Comparison of ENCODE assay signal across 8 cellular contexts in the genomic region with DNA sequence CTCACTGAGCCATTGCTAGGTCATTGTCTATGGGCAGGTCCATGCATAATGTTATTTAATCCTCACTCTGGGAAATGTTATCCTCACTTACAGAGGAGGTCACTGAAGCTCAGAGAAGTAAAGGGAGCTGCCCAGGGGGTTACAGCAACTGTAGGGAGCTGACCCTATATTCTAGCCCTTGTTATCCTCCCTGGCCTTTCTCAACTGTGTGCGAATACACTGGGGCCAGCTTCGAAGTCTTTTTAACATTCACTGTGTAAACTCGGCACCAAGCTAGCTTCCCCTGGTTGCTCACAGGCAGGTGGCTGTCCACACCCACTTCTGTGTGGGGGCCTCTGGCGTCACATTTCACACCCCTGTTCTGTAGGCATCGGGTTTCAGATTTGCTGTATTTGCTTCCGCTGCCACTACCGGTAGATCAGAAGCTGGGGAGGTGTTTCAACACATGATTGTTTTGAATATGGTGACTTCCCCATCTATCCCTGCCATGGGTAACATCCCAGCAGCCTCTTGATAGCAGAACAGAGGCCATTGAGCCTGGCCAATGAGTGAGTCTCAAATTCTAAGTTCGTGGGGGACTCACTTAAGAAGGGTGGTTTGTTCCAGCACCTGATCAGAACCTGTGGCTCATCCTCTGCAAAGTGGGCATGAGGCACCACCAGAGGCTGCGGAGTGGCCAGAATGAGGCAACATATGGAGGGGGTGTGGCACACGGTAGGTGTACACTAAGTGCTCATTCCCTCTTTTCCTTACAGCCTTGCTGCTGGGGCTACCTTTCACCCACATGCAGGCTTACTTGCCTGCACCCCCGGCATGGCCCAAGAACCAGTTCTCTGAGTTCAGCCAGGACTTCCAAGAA.
DNase-seq lines count a peak whose midpoint lies in the region; ATAC-seq and TF ChIP-seq lines count a peak whose summit lies in the region.

No MANE protein-coding gene starts in this region.

- H3K4me1 ChIP-seq in GM23338 (ENCODE audit: insufficient read depth) (peaks cover 13% of the 10 kb centered on the region), foreskin keratinocyte (no peaks in the 10 kb centered on the region)

- no peaks in the 10 kb centered on the region for H3K79me2 ChIP-seq in GM23338 (replicated peaks; ENCODE audit: insufficient read depth)

- H3K9me3 Mint-ChIP-seq in GM23338 = no peaks in the 10 kb centered on the region
- H3K9me3 Mint-ChIP-seq in activated CD4-positive, alpha-beta memory T cell treated with anti-CD3 and anti-CD28 coated beads, Interleukin-2, amount 10 ng/mL, durations not matched to agents 7 days and 5 days = no peaks in the 10 kb centered on the region

- no peaks in the 10 kb centered on the region for H3K27me3 ChIP-seq in GM23338 (ENCODE audit: insufficient read depth)
- peaks cover 48% of the 10 kb centered on the region for H3K27me3 ChIP-seq in foreskin keratinocyte

- H3K4me1 Mint-ChIP-seq in GM23338 = peaks cover 31% of the 10 kb centered on the region
- H3K4me1 Mint-ChIP-seq in activated CD4-positive, alpha-beta memory T cell treated with anti-CD3 and anti-CD28 coated beads, Interleukin-2, amount 10 ng/mL, durations not matched to agents 7 days and 5 days = peaks cover 77% of the 10 kb centered on the region

- no peak overlapping the region for H2AFZ ChIP-seq in GM23338

- DNase-seq in GM23338 (ENCODE audit: low spot score) (peak; percentile 35), NCI-H146 (lab: John Stamatoyannopoulos, UW) (peak; percentile 31), foreskin keratinocyte (no peak), NCI-H1694 (lab: John Stamatoyannopoulos, UW) (no peak), H4 (ENCODE audit: low spot score) (no peak)
- DNase-seq in activated CD4-positive, alpha-beta memory T cell treated with anti-CD3 and anti-CD28 coated beads, Interleukin-2, amount 10 ng/mL, durations not matched to agents 7 days and 5 days = peak; percentile 91
- DNase-seq in stimulated activated CD4-positive, alpha-beta T cell treated with anti-CD3 and anti-CD28 coated beads, TNF-alpha, amount 100 ng/mL, for 4 hours (ENCODE audit: low read depth in 3 of 3) = peak in 2 of 3 experiments; percentile 70 to 72

- POLR2A ChIA-PET in activated CD4-positive, alpha-beta memory T cell treated with anti-CD3 and anti-CD28 coated beads, Interleukin-2, amount 10 ng/mL, durations not matched to agents 7 days and 5 days (lab: Charles Lee) = interaction anchor here (0.7 to 3.4 kb wide), 14 partner anchors 8 to 347 kb away, joined by 3 to 21 read pairs (median 4); partner anchors contain the start of genes RAF1 and RPL32

- H4K20me1 ChIP-seq in GM23338 (replicated peaks; ENCODE audit: insufficient read depth) = no peaks in the 10 kb centered on the region

- no peaks in the 10 kb centered on the region for H3K36me3 ChIP-seq in GM23338 (ENCODE audit: insufficient read depth)

- 0 out of 2 replicates have a peak overlapping the region, but pooled peaks have one; percentile 30 for H3K27ac Mint-ChIP-seq in GM23338
- H3K27ac Mint-ChIP-seq in activated CD4-positive, alpha-beta memory T cell treated with anti-CD3 and anti-CD28 coated beads, Interleukin-2, amount 10 ng/mL, durations not matched to agents 7 days and 5 days = peak overlapping the region; percentile 100

- H3F3A ChIP-seq in GM23338 (replicated peaks; ENCODE audit: low read depth) = no peaks in the 10 kb centered on the region

- no peak overlapping the region for H3K4me3 ChIP-seq in GM23338

- peak; percentile 49 for ATAC-seq in GM23338
- peak; percentile 23 for ATAC-seq in foreskin keratinocyte

- no peak for TF ChIP-seq CTCF in GM23338 (conservative IDR thresholded peaks at IDR 0.05; ENCODE audit: low read depth in 2 of 2)
- no peak for TF ChIP-seq CTCF in foreskin keratinocyte (conservative IDR thresholded peaks at IDR 0.05)

- H3K27ac ChIP-seq in GM23338 (ENCODE audit: low read depth) (no peak overlapping the region), foreskin keratinocyte (no peak overlapping the region)

- no peak overlapping the region for H3K4me3 Mint-ChIP-seq in GM23338
- H3K4me3 Mint-ChIP-seq in activated CD4-positive, alpha-beta memory T cell treated with anti-CD3 and anti-CD28 coated beads, Interleukin-2, amount 10 ng/mL, durations not matched to agents 7 days and 5 days = peak overlapping the region; percentile 78

- peak; percentile 40 for TF ChIP-seq POLR2A in GM15510 (IDR thresholded peaks at IDR 0.05; ENCODE audit: borderline replicate concordance, extremely low read depth, insufficient read length)

- H3K27me3 Mint-ChIP-seq in GM23338 (ENCODE audit: insufficient read depth, low read depth, poor library complexity) = peaks cover 9% of the 10 kb centered on the region
- H3K27me3 Mint-ChIP-seq in activated CD4-positive, alpha-beta memory T cell treated with anti-CD3 and anti-CD28 coated beads, Interleukin-2, amount 10 ng/mL, durations not matched to agents 7 days and 5 days = no peaks in the 10 kb centered on the region

- H3K9me2 ChIP-seq in GM23338 (ENCODE audit: insufficient read depth) = no peaks in the 10 kb centered on the region

- no peaks in the 10 kb centered on the region; the same call in 2 of the 3 replicates for H3K36me3 Mint-ChIP-seq in GM23338 (ENCODE audit: low read depth)
- H3K36me3 Mint-ChIP-seq in activated CD4-positive, alpha-beta memory T cell treated with anti-CD3 and anti-CD28 coated beads, Interleukin-2, amount 10 ng/mL, durations not matched to agents 7 days and 5 days (ENCODE audit: low read depth) = peaks cover 51% of the 10 kb centered on the region

- CTCF ChIA-PET in activated CD4-positive, alpha-beta memory T cell treated with anti-CD3 and anti-CD28 coated beads, Interleukin-2, amount 10 ng/mL, durations not matched to agents 7 days and 5 days (lab: Charles Lee) = interaction anchor here (0.8 to 8.0 kb wide), 11 partner anchors 8 to 440 kb away, joined by 3 to 66 read pairs (median 3); partner anchors contain the start of gene RPL32

- 0 out of 2 replicates have a peak overlapping the region, but pooled peaks have one; percentile 29 for H3K4me2 ChIP-seq in GM23338

TF ChIP-seq in GM23338, 12 proteins besides CTCF, POLR2A, EP300 and RAD21 (continues in another document):
- TF ChIP-seq NANOG (IDR thresholded peaks at IDR 0.05; ENCODE audit: borderline replicate concordance) (no peak), STAT1 (IDR thresholded peaks at IDR 0.05; ENCODE audit: unreplicated experiment) (no peak), CREB1 (CRISPR knock-in tag; IDR thresholded peaks at IDR 0.05; ENCODE audit: low read depth) (no peak), ZNF114 (CRISPR knock-in tag; IDR thresholded peaks at IDR 0.05) (no peak), EZH2phosphoT487 (IDR thresholded peaks at IDR 0.05; ENCODE audit: unreplicated experiment) (no peak)
- TF ChIP-seq, protein P1, sequence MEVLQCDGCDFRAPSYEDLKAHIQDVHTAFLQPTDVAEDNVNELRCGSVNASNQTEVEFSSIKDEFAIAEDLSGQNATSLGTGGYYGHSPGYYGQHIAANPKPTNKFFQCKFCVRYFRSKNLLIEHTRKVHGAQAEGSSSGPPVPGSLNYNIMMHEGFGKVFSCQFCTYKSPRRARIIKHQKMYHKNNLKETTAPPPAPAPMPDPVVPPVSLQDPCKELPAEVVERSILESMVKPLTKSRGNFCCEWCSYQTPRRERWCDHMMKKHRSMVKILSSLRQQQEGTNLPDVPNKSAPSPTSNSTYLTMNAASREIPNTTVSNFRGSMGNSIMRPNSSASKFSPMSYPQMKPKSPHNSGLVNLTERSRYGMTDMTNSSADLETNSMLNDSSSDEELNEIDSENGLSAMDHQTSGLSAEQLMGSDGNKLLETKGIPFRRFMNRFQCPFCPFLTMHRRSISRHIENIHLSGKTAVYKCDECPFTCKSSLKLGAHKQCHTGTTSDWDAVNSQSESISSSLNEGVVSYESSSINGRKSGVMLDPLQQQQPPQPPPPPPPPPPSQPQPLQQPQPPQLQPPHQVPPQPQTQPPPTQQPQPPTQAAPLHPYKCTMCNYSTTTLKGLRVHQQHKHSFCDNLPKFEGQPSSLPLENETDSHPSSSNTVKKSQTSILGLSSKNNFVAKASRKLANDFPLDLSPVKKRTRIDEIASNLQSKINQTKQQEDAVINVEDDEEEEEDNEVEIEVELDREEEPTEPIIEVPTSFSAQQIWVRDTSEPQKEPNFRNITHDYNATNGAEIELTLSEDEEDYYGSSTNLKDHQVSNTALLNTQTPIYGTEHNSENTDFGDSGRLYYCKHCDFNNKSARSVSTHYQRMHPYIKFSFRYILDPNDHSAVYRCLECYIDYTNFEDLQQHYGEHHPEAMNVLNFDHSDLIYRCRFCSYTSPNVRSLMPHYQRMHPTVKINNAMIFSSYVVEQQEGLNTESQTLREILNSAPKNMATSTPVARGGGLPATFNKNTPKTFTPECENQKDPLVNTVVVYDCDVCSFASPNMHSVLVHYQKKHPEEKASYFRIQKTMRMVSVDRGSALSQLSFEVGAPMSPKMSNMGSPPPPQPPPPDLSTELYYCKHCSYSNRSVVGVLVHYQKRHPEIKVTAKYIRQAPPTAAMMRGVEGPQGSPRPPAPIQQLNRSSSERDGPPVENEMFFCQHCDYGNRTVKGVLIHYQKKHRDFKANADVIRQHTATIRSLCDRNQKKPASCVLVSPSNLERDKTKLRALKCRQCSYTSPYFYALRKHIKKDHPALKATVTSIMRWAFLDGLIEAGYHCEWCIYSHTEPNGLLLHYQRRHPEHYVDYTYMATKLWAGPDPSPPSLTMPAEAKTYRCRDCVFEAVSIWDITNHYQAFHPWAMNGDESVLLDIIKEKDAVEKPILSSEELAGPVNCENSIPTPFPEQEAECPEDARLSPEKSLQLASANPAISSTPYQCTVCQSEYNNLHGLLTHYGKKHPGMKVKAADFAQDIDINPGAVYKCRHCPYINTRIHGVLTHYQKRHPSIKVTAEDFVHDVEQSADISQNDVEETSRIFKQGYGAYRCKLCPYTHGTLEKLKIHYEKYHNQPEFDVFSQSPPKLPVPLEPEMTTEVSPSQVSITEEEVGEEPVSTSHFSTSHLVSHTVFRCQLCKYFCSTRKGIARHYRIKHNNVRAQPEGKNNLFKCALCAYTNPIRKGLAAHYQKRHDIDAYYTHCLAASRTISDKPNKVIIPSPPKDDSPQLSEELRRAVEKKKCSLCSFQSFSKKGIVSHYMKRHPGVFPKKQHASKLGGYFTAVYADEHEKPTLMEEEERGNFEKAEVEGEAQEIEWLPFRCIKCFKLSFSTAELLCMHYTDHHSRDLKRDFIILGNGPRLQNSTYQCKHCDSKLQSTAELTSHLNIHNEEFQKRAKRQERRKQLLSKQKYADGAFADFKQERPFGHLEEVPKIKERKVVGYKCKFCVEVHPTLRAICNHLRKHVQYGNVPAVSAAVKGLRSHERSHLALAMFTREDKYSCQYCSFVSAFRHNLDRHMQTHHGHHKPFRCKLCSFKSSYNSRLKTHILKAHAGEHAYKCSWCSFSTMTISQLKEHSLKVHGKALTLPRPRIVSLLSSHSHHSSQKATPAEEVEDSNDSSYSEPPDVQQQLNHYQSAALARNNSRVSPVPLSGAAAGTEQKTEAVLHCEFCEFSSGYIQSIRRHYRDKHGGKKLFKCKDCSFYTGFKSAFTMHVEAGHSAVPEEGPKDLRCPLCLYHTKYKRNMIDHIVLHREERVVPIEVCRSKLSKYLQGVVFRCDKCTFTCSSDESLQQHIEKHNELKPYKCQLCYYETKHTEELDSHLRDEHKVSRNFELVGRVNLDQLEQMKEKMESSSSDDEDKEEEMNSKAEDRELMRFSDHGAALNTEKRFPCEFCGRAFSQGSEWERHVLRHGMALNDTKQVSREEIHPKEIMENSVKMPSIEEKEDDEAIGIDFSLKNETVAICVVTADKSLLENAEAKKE (CRISPR knock-in tag; IDR thresholded peaks at IDR 0.05) = no peak

Comparison
In these comparisons a context has a peak if more than half of its experiments do, and no peak if none do; other contexts are left out.
1. DNase-seq: peak in GM23338 (single experiment), NCI-H146 (single experiment), activated CD4-positive, alpha-beta memory T cell treated with anti-CD3 and anti-CD28 coated beads, Interleukin-2, amount 10 ng/mL, durations not matched to agents 7 days and 5 days (single experiment) and stimulated activated CD4-positive, alpha-beta T cell treated with anti-CD3 and anti-CD28 coated beads, TNF-alpha, amount 100 ng/mL, for 4 hours (2 of 3); none in foreskin keratinocyte (0 of 2), NCI-H1694 (single experiment) and H4 (single experiment).